In genomic region chr1:211133841-211134669, GRCh38 we compare ENCODE assay signal across 8 cellular contexts. TPM values are rescaled to one million over a fixed set of nuclear protein-coding genes. Genes with fewer than 3 reads are reported as not detected.
DNase-seq lines count a peak whose midpoint lies in the region; ATAC-seq and TF ChIP-seq lines count a peak whose summit lies in the region.

A gene with protein sequence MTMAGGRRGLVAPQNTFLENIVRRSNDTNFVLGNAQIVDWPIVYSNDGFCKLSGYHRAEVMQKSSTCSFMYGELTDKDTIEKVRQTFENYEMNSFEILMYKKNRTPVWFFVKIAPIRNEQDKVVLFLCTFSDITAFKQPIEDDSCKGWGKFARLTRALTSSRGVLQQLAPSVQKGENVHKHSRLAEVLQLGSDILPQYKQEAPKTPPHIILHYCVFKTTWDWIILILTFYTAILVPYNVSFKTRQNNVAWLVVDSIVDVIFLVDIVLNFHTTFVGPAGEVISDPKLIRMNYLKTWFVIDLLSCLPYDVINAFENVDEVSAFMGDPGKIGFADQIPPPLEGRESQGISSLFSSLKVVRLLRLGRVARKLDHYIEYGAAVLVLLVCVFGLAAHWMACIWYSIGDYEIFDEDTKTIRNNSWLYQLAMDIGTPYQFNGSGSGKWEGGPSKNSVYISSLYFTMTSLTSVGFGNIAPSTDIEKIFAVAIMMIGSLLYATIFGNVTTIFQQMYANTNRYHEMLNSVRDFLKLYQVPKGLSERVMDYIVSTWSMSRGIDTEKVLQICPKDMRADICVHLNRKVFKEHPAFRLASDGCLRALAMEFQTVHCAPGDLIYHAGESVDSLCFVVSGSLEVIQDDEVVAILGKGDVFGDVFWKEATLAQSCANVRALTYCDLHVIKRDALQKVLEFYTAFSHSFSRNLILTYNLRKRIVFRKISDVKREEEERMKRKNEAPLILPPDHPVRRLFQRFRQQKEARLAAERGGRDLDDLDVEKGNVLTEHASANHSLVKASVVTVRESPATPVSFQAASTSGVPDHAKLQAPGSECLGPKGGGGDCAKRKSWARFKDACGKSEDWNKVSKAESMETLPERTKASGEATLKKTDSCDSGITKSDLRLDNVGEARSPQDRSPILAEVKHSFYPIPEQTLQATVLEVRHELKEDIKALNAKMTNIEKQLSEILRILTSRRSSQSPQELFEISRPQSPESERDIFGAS (minus strand): TSS chr1:211134148. CDS start chr1:211133945, 203 bp downstream.

- H3K4me1 ChIP-seq in Peyer's patch, result peaks cover 0 to 14% (median 0%) of the 10 kb centered on the region in 4 donors
- H3K4me1 ChIP-seq in neuron (ENCODE audit: insufficient read depth, low read length), result peaks cover 7% of the 10 kb centered on the region
- H3K4me1 ChIP-seq in stomach, result peaks cover 11 to 22% (median 17%) of the 10 kb centered on the region in 4 donors

- TF ChIP-seq EP300 in Ishikawa (IDR thresholded peaks at IDR 0.05; ENCODE audit: borderline replicate concordance) (no peak), stomach (IDR thresholded peaks at IDR 0.05) (no peak)

- TF ChIP-seq CTCF in Peyer's patch (IDR thresholded peaks at IDR 0.05), result peak; percentile 55 to 86 (median 74)
- peak; percentile 57 for TF ChIP-seq CTCF in fibroblast of the aortic adventitia (IDR thresholded peaks at IDR 0.05; ENCODE audit: insufficient read depth, low read length)
- TF ChIP-seq CTCF in stomach (IDR thresholded peaks at IDR 0.05), result peak in 5 of 7 experiments; percentile 36 to 84 (median 78)

- TF ChIP-seq POLR2A in Peyer's patch (IDR thresholded peaks at IDR 0.05) (no peak), stomach (IDR thresholded peaks at IDR 0.05) (no peak)

- H3K27ac ChIP-seq in Peyer's patch (peak within 1 kb of the TSS in 1 of 4 donors; percentile 38), stomach (peak within 1 kb of the TSS in 3 of 5 donors; percentile 15 to 41 (median 22))

- peak within 1 kb of the TSS; percentile 99 for H2AFZ ChIP-seq in neuron (ENCODE audit: low read depth, low read length)

- peak; percentile 90 for DNase-seq in DMS53 treated with DMSO at 0.1 percent for 48 hours (lab: John Stamatoyannopoulos, UW; ENCODE audit: unreplicated experiment)
- peak; percentile 59 to 85 (median 71) for DNase-seq in Peyer's patch
- DNase-seq in activated T-helper 9 cell treated with anti-CD3 and anti-CD28 coated beads, Interleukin-2, amount 50 U/mL, for 16 hours (ENCODE audit: low read depth), result peak; percentile 62
- DNase-seq in fibroblast of the aortic adventitia (ENCODE audit: low read depth), result peak; percentile 42
- DNase-seq in stomach, result peak; percentile 66

- intact Hi-C loops in stomach (cut with DNase I; ENCODE audit: low total_unique reads), result loop anchor here (10.0 kb wide), 1 partner anchor 729 kb away; no protein-coding TSS in a partner anchor

- peaks cover 0 to 9% of the 10 kb centered on the region in 2 donors for H3K27me3 ChIP-seq in Peyer's patch
- H3K27me3 ChIP-seq in neuron (ENCODE audit: insufficient read depth, low read length), result no peaks in the 10 kb centered on the region
- peaks cover 0 to 79% (median 26%) of the 10 kb centered on the region in 3 donors for H3K27me3 ChIP-seq in stomach

- H3K4me3 ChIP-seq in Peyer's patch (peak within 1 kb of the TSS; percentile 24 to 59 (median 52)), fibroblast of the aortic adventitia (ENCODE audit: low read depth, low read length) (peak within 1 kb of the TSS; percentile 44), neuron (ENCODE audit: low read length) (peak within 1 kb of the TSS; percentile 80), stomach (peak within 1 kb of the TSS; percentile 46 to 57 (median 50))

- 1 to 9% (median 2%) methylated on average over 10 to 60 of the region's 60 CpGs for WGBS in stomach, 5 donors

- no peaks in the 10 kb centered on the region for H3K9me3 ChIP-seq in Peyer's patch
- H3K9me3 ChIP-seq in neuron (ENCODE audit: low read length), result no peaks in the 10 kb centered on the region
- no peaks in the 10 kb centered on the region for H3K9me3 ChIP-seq in stomach

- peak; percentile 74 for TF ChIP-seq RAD21 in Ishikawa (IDR thresholded peaks at IDR 0.05; ENCODE audit: low read depth)

- ATAC-seq in GM21717 (IDR thresholded peaks at IDR 0.05; ENCODE audit: unreplicated experiment), result peak; percentile 90

- H3K36me3 ChIP-seq in Peyer's patch (no peaks in the 10 kb centered on the region), neuron (ENCODE audit: insufficient read depth, low read length) (no peaks in the 10 kb centered on the region), stomach (no peaks in the 10 kb centered on the region)

TF ChIP-seq in Ishikawa, 13 proteins besides CTCF, POLR2A, EP300 and RAD21:
- TF ChIP-seq REST (IDR thresholded peaks at IDR 0.05; ENCODE audit: low read depth) (no peak), USF1 (IDR thresholded peaks at IDR 0.05) (no peak), MAX (IDR thresholded peaks at IDR 0.05) (peak; percentile 81), TAF1 (IDR thresholded peaks at IDR 0.05; ENCODE audit: low read depth) (no peak), YY1 (IDR thresholded peaks at IDR 0.05; ENCODE audit: low read depth) (no peak)

RNA-seq across cellular contexts. Expression of the gene that starts here (rescaled TPM):
- total RNA-seq in Peyer's patch, result 10 to 100 TPM in 1 of 4 donors, 1 to 10 TPM in 2, under 1 TPM in 1; 0.53 to 16.5 (median 2.4) TPM
- not detected in 2 replicates for total RNA-seq in fibroblast of the aortic adventitia (ENCODE audit: low replicate concordance)
- total RNA-seq in stomach, result 1 to 10 TPM in 4 of 5 donors, not detected in 1; 3.2 to 6.8 (median 3.4) TPM
- under 1 TPM; 0.10 to 0.31 (median 0.12) TPM for polyA plus RNA-seq in stomach

Comparison
In these comparisons a context has a peak if more than half of its experiments do, and no peak if none do; other contexts are left out.
1. Peak in DNase-seq and H3K4me3 ChIP-seq in fibroblast of the aortic adventitia; RNA of the gene not detected or under 1 TPM.